8 cellular contexts compared by ENCODE assay signal in the genomic region with DNA sequence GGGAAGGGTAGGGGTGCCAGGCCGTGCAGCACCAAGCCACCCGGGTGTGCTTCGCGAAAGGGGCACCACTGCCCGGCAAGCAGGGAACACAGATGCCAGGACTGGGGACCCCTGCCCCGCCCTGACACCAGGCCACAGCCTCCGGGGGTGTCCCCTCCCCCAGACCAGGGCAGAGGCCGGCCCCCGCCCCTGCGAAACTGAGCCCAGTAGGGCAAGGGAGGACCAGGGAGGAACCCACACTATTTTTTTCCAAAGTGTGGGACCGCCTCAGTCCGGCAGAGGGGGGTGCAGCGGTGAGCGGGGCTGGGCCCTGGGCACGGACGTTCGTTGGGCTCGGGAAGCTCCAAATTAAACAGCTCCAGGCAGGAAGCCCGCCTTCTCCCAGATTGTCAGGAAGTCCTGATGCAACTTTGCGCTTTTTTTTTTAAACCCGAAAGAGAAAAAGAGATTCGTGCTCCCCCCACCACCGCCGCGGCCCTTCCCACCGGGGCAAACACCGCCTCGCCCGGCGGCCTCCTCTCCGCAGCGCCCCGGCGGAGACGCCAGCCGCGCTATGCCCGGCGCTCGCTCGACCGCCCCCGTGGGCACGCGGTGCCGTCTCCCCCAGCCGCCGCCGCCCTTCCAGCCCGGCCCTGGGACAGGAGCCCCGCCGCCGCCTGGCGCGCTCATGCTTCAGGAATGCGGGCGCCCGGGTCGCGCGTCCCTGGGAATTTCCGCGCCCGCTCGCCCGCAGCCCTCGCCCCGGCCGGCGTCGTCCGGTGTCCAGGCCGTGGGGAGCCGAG. TPM values are rescaled to one million over a fixed set of nuclear protein-coding genes. Genes with fewer than 3 reads are reported as not detected.
A peak's percentile ranks its signal among the peaks of the same experiment; 100 is the strongest.
DNase-seq lines count a peak whose midpoint lies in the region; FAIRE-seq lines count a peak whose summit lies in the region.

No MANE protein-coding gene starts in this region.

- H3K4me3 ChIP-seq in esophagus (ENCODE audit: low read depth in 1 of 2, low read length in 2 of 2) (peak overlapping the region; percentile 71 to 73), muscle layer of duodenum (ENCODE audit: low read depth in 1 of 2, low read length in 2 of 2) (peak overlapping the region; percentile 56 to 62)

- H3K4me3 Mint-ChIP-seq in activated CD4-positive, alpha-beta memory T cell treated with anti-CD3 and anti-CD28 coated beads for 36 hours = peak overlapping the region; percentile 80

- H3K36me3 ChIP-seq in KOPT-K1 (ENCODE audit: insufficient read depth, low read length) (peaks cover 10% of the 10 kb centered on the region), esophagus (ENCODE audit: control insufficient read depth in 2 of 2, insufficient read depth in 2 of 2, low read length in 1 of 2) (no peaks in the 10 kb centered on the region), muscle layer of duodenum (ENCODE audit: control insufficient read depth in 1 of 2, insufficient read depth in 2 of 2, low read length in 2 of 2) (peaks cover 0 to 4% of the 10 kb centered on the region in 2 donors)

- H3K27me3 Mint-ChIP-seq in activated CD4-positive, alpha-beta memory T cell treated with anti-CD3 and anti-CD28 coated beads for 36 hours = no peaks in the 10 kb centered on the region

- H3K9me3 ChIP-seq in KOPT-K1 (ENCODE audit: insufficient read depth, low read length, poor library complexity, severe bottlenecking) (no peaks in the 10 kb centered on the region), esophagus (ENCODE audit: control insufficient read depth in 2 of 2, insufficient read depth in 1 of 2, low read depth in 1 of 2, low read length in 1 of 2) (no peaks in the 10 kb centered on the region), muscle layer of duodenum (ENCODE audit: control insufficient read depth in 1 of 2, low read length in 2 of 2) (no peaks in the 10 kb centered on the region)

- no peak for FAIRE-seq in urothelium cell line (lab: Jason Lieb, UNC)

- H3K4me1 ChIP-seq in esophagus (ENCODE audit: control insufficient read depth in 2 of 2, insufficient read depth in 2 of 2, low read length in 1 of 2) = peaks cover 8 to 27% of the 10 kb centered on the region in 2 donors
- H3K4me1 ChIP-seq in muscle layer of duodenum (ENCODE audit: control insufficient read depth in 1 of 2, insufficient read depth in 2 of 2, low read length in 2 of 2) = peaks cover 10 to 51% of the 10 kb centered on the region in 2 donors

- WGBS in esophagus, 2 donors = 2 to 6% methylated on average over 44 to 74 of the region's 74 CpGs

- POLR2A ChIA-PET in activated CD4-positive, alpha-beta memory T cell treated with anti-CD3 and anti-CD28 coated beads for 36 hours (lab: Charles Lee) = interaction anchor here (0.6 to 5.9 kb wide), 4 partner anchors 21 to 313 kb away, joined by 3 to 81 read pairs (median 4); a partner anchor contains a TSS

- DNase-seq in NCI-H2196 (lab: John Stamatoyannopoulos, UW; ENCODE audit: unreplicated experiment) = peak; percentile 6
- DNase-seq in NCI-H2196 treated with DMSO at 0.1 percent for 48 hours (lab: John Stamatoyannopoulos, UW; ENCODE audit: unreplicated experiment) = no peak
- DNase-seq in activated CD4-positive, alpha-beta memory T cell treated with anti-CD3 and anti-CD28 coated beads for 36 hours = peak; percentile 66
- DNase-seq in urothelium cell line (ENCODE audit: low spot score) = peak; percentile 76
- no peak for DNase-seq in pons (ENCODE audit: low spot score)

- H3K4me1 Mint-ChIP-seq in activated CD4-positive, alpha-beta memory T cell treated with anti-CD3 and anti-CD28 coated beads for 36 hours (ENCODE audit: low read depth) = peaks cover 38% of the 10 kb centered on the region

- H3K27ac Mint-ChIP-seq in activated CD4-positive, alpha-beta memory T cell treated with anti-CD3 and anti-CD28 coated beads for 36 hours = peak overlapping the region; percentile 89

- no peaks in the 10 kb centered on the region for H3K9me3 Mint-ChIP-seq in activated CD4-positive, alpha-beta memory T cell treated with anti-CD3 and anti-CD28 coated beads for 36 hours

- CTCF ChIA-PET in activated CD4-positive, alpha-beta memory T cell treated with anti-CD3 and anti-CD28 coated beads for 36 hours (lab: Charles Lee) = interaction anchor here (0.6 to 8.2 kb wide), 12 partner anchors 9 to 83 kb away, joined by 3 to 118 read pairs (median 4); a partner anchor contains a TSS

- H3K36me3 Mint-ChIP-seq in activated CD4-positive, alpha-beta memory T cell treated with anti-CD3 and anti-CD28 coated beads for 36 hours = peaks cover 2% of the 10 kb centered on the region

- intact Hi-C loops in activated CD4-positive, alpha-beta memory T cell treated with anti-CD3 and anti-CD28 coated beads for 36 hours (cut with micrococcal nuclease) = loop anchor here (5.0 kb wide), 1 partner anchor 327 kb away; no protein-coding TSS in a partner anchor

- H3K27me3 ChIP-seq in esophagus (ENCODE audit: control insufficient read depth in 1 of 2, insufficient read depth in 2 of 2, low read length in 2 of 2) (no peaks in the 10 kb centered on the region), muscle layer of duodenum (ENCODE audit: low read depth, low read length) (no peaks in the 10 kb centered on the region)

- peak overlapping the region; percentile 84 for H3K27ac ChIP-seq in KOPT-K1 (ENCODE audit: low read depth, low read length, poor library complexity, severe bottlenecking)
- peak overlapping the region; percentile 86 to 94 for H3K27ac ChIP-seq in esophagus (ENCODE audit: low read depth in 2 of 2, low read length in 1 of 2)
- H3K27ac ChIP-seq in muscle layer of duodenum (ENCODE audit: low read length) = peak overlapping the region; percentile 81

RNA-seq across cellular contexts. Expression of a gene that starts 0.8 kb away (rescaled TPM):
- total RNA-seq in activated CD4-positive, alpha-beta memory T cell treated with anti-CD3 and anti-CD28 coated beads for 36 hours = 100 to 1,000 TPM; 221 to 234 TPM
- polyA plus RNA-seq in esophagus = 100 to 1,000 TPM; 102 to 172 TPM

RNA-seq across cellular contexts. Expression of a gene that starts 19.3 kb away (rescaled TPM):
- total RNA-seq in activated CD4-positive, alpha-beta memory T cell treated with anti-CD3 and anti-CD28 coated beads for 36 hours = 100 to 1,000 TPM; 169 to 183 TPM
- polyA plus RNA-seq in esophagus = 1 to 10 TPM; 5.8 to 9.9 TPM

RNA-seq across cellular contexts. Expression of a gene that starts 27.5 kb away (rescaled TPM):
- total RNA-seq in activated CD4-positive, alpha-beta memory T cell treated with anti-CD3 and anti-CD28 coated beads for 36 hours = 100 to 1,000 TPM; 270 to 272 TPM
- 100 to 1,000 TPM; 137 to 223 TPM for polyA plus RNA-seq in esophagus

Comparison
In these comparisons a context has a peak if more than half of its experiments do, and no peak if none do; other contexts are left out.
1. DNase-seq: peak in NCI-H2196 (single experiment), activated CD4-positive, alpha-beta memory T cell treated with anti-CD3 and anti-CD28 coated beads for 36 hours (single experiment) and urothelium cell line (single experiment); none in NCI-H2196 treated with DMSO at 0.1 percent for 48 hours (single experiment) and pons (single experiment).
2. Peak in every context shown above with its lines, with median percentiles within 50 percentile points of each other: H3K27ac ChIP-seq.